Comparison of ENCODE assay signal across 8 cellular contexts in genomic region chr19:58518261-58519086, GRCh38. TPM values are rescaled to one million over a fixed set of nuclear protein-coding genes. Genes with fewer than 3 reads are reported as not detected.
DNase-seq lines count a peak whose midpoint lies in the region; ATAC-seq and TF ChIP-seq lines count a peak whose summit lies in the region.

No MANE protein-coding gene starts in this region.

- no peak for TF ChIP-seq CTCF in cardiac muscle cell (IDR thresholded peaks at IDR 0.05; ENCODE audit: low read depth, low read length)
- TF ChIP-seq CTCF in WTC11 (IDR thresholded peaks at IDR 0.05): no peak
- peak in 1 of 2 donors; percentile 63 for TF ChIP-seq CTCF in right atrium auricular region (IDR thresholded peaks at IDR 0.05)

- H3K9me3 ChIP-seq in cardiac muscle cell (ENCODE audit: low read depth) (no peaks in the 10 kb centered on the region), right atrium auricular region (no peaks in the 10 kb centered on the region)

- H3K4me1 Mint-ChIP-seq in WTC11: peaks cover 52% of the 10 kb centered on the region
- peaks cover 62% of the 10 kb centered on the region for H3K4me1 Mint-ChIP-seq in stimulated activated memory B cell treated with anti-CD40 and anti-IgM and Interleukin-4, amounts not matched to agents 10 μg/mL and 1 μg/mL and 100 μg/mL, for 72 hours

- ATAC-seq in WTC11 (no peak), HG03280 (IDR thresholded peaks at IDR 0.05; ENCODE audit: unreplicated experiment) (no peak), HG02798 (IDR thresholded peaks at IDR 0.05; ENCODE audit: poor library complexity, unreplicated experiment) (no peak)
- no peak for ATAC-seq in stimulated activated memory B cell treated with anti-CD40 and anti-IgM and Interleukin-4, amounts not matched to agents 10 μg/mL and 1 μg/mL and 100 μg/mL, for 72 hours

- no peak for DNase-seq in cardiac muscle cell (ENCODE audit: low read depth in 1 of 2, low spot score in 1 of 2)
- DNase-seq in cardiac septum (ENCODE audit: low spot score): no peak
- DNase-seq in WTC11 (ENCODE audit: low spot score): no peak
- no peak for DNase-seq in right atrium auricular region (ENCODE audit: low spot score)
- no peak for DNase-seq in ACHN

- CTCF ChIA-PET in WTC11 (lab: Charles Lee): interaction anchor here (0.6 to 6.5 kb wide), 28 partner anchors 10 to 497 kb away, joined by 3 to 60 read pairs (median 6); partner anchors contain the start of genes CHMP2A, RNF225, TRIM28 and UBE2M

- H3K27ac ChIP-seq in cardiac muscle cell: peak overlapping the region; percentile 92
- H3K27ac ChIP-seq in right atrium auricular region: peak overlapping the region; percentile 92 to 94

- H3K4me1 ChIP-seq in cardiac muscle cell (ENCODE audit: low read depth) (peaks cover 15% of the 10 kb centered on the region), right atrium auricular region (peaks cover 0 to 47% of the 10 kb centered on the region in 2 donors)

- peaks cover 5% of the 10 kb centered on the region for H3K36me3 Mint-ChIP-seq in WTC11
- H3K36me3 Mint-ChIP-seq in stimulated activated memory B cell treated with anti-CD40 and anti-IgM and Interleukin-4, amounts not matched to agents 10 μg/mL and 1 μg/mL and 100 μg/mL, for 72 hours: peaks cover 24% of the 10 kb centered on the region

- no peaks in the 10 kb centered on the region for H3K27me3 ChIP-seq in cardiac muscle cell
- no peaks in the 10 kb centered on the region for H3K27me3 ChIP-seq in right atrium auricular region

- in situ Hi-C loops in ACHN (cut with HindIII; ENCODE audit: low pct_ligation_motif_present, low pct_unique_long_range_greater_than_20kb, low sequenced_read_pairs): no loop called here

- peak overlapping the region; percentile 97 for H3K4me3 Mint-ChIP-seq in WTC11
- H3K4me3 Mint-ChIP-seq in stimulated activated memory B cell treated with anti-CD40 and anti-IgM and Interleukin-4, amounts not matched to agents 10 μg/mL and 1 μg/mL and 100 μg/mL, for 72 hours: peak overlapping the region; percentile 94

- H3K27me3 Mint-ChIP-seq in WTC11 (ENCODE audit: low read depth): no peaks in the 10 kb centered on the region; the same call in 1 of the 2 replicates
- H3K27me3 Mint-ChIP-seq in stimulated activated memory B cell treated with anti-CD40 and anti-IgM and Interleukin-4, amounts not matched to agents 10 μg/mL and 1 μg/mL and 100 μg/mL, for 72 hours: no peaks in the 10 kb centered on the region

- H3K4me3 ChIP-seq in cardiac muscle cell (peak overlapping the region; percentile 76), right atrium auricular region (peak overlapping the region; percentile 73 to 78)

- intact Hi-C loops in cardiac septum (cut with DNase I): loop anchor here (1.0 to 2.0 kb wide), 2 partner anchors 12 to 36 kb away; partner anchors contain the start of gene CHMP2A

- H3K27ac Mint-ChIP-seq in WTC11: peak overlapping the region; percentile 99
- H3K27ac Mint-ChIP-seq in stimulated activated memory B cell treated with anti-CD40 and anti-IgM and Interleukin-4, amounts not matched to agents 10 μg/mL and 1 μg/mL and 100 μg/mL, for 72 hours: peak overlapping the region; percentile 98

- POLR2A ChIA-PET in WTC11 (lab: Charles Lee): interaction anchor here (1.3 to 3.3 kb wide), 6 partner anchors 20 to 44 kb away, joined by 3 to 34 read pairs (median 12); partner anchors contain the start of genes CHMP2A, TRIM28 and UBE2M

- peaks cover 13% of the 10 kb centered on the region for H3K36me3 ChIP-seq in cardiac muscle cell
- peaks cover 19% of the 10 kb centered on the region for H3K36me3 ChIP-seq in right atrium auricular region

- no peaks in the 10 kb centered on the region for H3K9me3 Mint-ChIP-seq in WTC11
- H3K9me3 Mint-ChIP-seq in stimulated activated memory B cell treated with anti-CD40 and anti-IgM and Interleukin-4, amounts not matched to agents 10 μg/mL and 1 μg/mL and 100 μg/mL, for 72 hours: no peaks in the 10 kb centered on the region

TF ChIP-seq in WTC11, 78 proteins besides CTCF, POLR2A, EP300 and RAD21 (continues in another document):
- TF ChIP-seq JAZF1 (CRISPR knock-in tag; IDR thresholded peaks at IDR 0.05) (no peak), NFATC4 (CRISPR knock-in tag; IDR thresholded peaks at IDR 0.05) (no peak), KAT7 (CRISPR knock-in tag; IDR thresholded peaks at IDR 0.05; ENCODE audit: borderline replicate concordance) (no peak), ARID4B (CRISPR knock-in tag; IDR thresholded peaks at IDR 0.05; ENCODE audit: borderline replicate concordance) (no peak), NR2C2 (CRISPR knock-in tag; IDR thresholded peaks at IDR 0.05) (no peak), HMGXB4 (CRISPR knock-in tag; IDR thresholded peaks at IDR 0.05) (no peak), PRRX2 (CRISPR knock-in tag; IDR thresholded peaks at IDR 0.05) (no peak), ZNF423 (CRISPR knock-in tag; IDR thresholded peaks at IDR 0.05) (no peak), ZSCAN18 (CRISPR knock-in tag; IDR thresholded peaks at IDR 0.05) (no peak), SOX15 (CRISPR knock-in tag; IDR thresholded peaks at IDR 0.05) (no peak), EMX1 (CRISPR knock-in tag; IDR thresholded peaks at IDR 0.05) (no peak)

RNA-seq across cellular contexts. Expression of gene ZBTB45, which starts 1.1 kb away (rescaled TPM):
- total RNA-seq in cardiac muscle cell (22.8 and 26.3 TPM in 2 replicates), cardiac septum (13.8 TPM), WTC11 (2021) (17.0 to 19.7 TPM (median 18.0 TPM) in 3 replicates), right atrium auricular region (10 to 100 TPM in 1 of 2 donors, 1 to 10 TPM in 1; 7.2 to 14.3 TPM)
- polyA plus RNA-seq in cardiac muscle cell: 29.4 and 34.6 TPM in 2 replicates

RNA-seq across cellular contexts. Expression of gene SLC27A5, which starts 6.7 kb away (rescaled TPM):
- 17.7 and 23.9 TPM in 2 replicates for total RNA-seq in cardiac muscle cell
- 22.5 and 22.8 TPM in 2 replicates for polyA plus RNA-seq in cardiac muscle cell
- total RNA-seq in cardiac septum: 2.0 TPM
- 18.8 to 22.0 TPM (median 21.9 TPM) in 3 replicates for total RNA-seq in WTC11 (2021)
- 1 to 10 TPM; 1.3 to 2.9 TPM for total RNA-seq in right atrium auricular region

RNA-seq across cellular contexts. Expression of gene TRIM28, which starts 25.4 kb away (rescaled TPM):
- total RNA-seq in cardiac muscle cell (563 and 650 TPM in 2 replicates), cardiac septum (140 TPM), WTC11 (2021) (1,095 to 1,221 TPM (median 1,108 TPM) in 3 replicates), right atrium auricular region (100 to 1,000 TPM in 1 of 2 donors, 10 to 100 TPM in 1; 99.6 to 207 TPM)
- polyA plus RNA-seq in cardiac muscle cell: 303 and 343 TPM in 2 replicates

RNA-seq across cellular contexts. Expression of gene CHMP2A, which starts 36.4 kb away (rescaled TPM):
- total RNA-seq in cardiac muscle cell (223 and 265 TPM in 2 replicates), cardiac septum (138 TPM), WTC11 (2021) (109 to 126 TPM (median 119 TPM) in 3 replicates), right atrium auricular region (100 to 1,000 TPM; 109 to 121 TPM)
- 247 and 319 TPM in 2 replicates for polyA plus RNA-seq in cardiac muscle cell

RNA-seq across cellular contexts. Expression of gene UBE2M, which starts 39.9 kb away (rescaled TPM):
- total RNA-seq in cardiac muscle cell: 70.8 and 79.0 TPM in 2 replicates
- polyA plus RNA-seq in cardiac muscle cell: 169 and 177 TPM in 2 replicates
- total RNA-seq in cardiac septum: 111 TPM
- total RNA-seq in WTC11 (2021): 93.7 to 105 TPM (median 97.1 TPM) in 3 replicates
- total RNA-seq in right atrium auricular region: 10 to 100 TPM; 30.9 to 38.8 TPM
